Comparison of ENCODE assay signal across 28 cellular contexts in genomic region chr12:23426328-23426727, GRCh38.
"Had no signal": no experiment of that assay in that cellular context is flagged by ENCODE, and none has a peak within 500 bp of the region (broad histone marks: within the 10 kb centered on the region; RNA-seq: fewer than 3 reads in every experiment).

No MANE protein-coding gene starts in this region.

- DNase-seq: colonic mucosa; cortex of kidney; dermis blood vessel endothelial cell; dorsolateral prefrontal cortex; effector CD4-positive, alpha-beta T cell; effector CD8-positive, alpha-beta T cell; effector memory CD4-positive, alpha-beta T cell; effector memory CD8-positive, alpha-beta T cell; endodermal cell; erythroblast; esophagus squamous epithelium; foreskin fibroblast; foreskin keratinocyte; foreskin melanocyte; gastrocnemius medialis; glutamatergic neuron; head of caudate nucleus; heart left ventricle; heart right ventricle had no signal

- H3K36me3 ChIP-seq: colonic mucosa, esophagus muscularis mucosa, esophagus squamous epithelium, gastrocnemius medialis, gastroesophageal sphincter, heart left ventricle, heart right ventricle had no signal

- H3K4me1 ChIP-seq: colonic mucosa, esophagus muscularis mucosa, esophagus squamous epithelium, foreskin keratinocyte, gastrocnemius medialis, gastroesophageal sphincter, heart left ventricle, heart right ventricle had no signal

- H3K27me3 ChIP-seq: colonic mucosa, dorsolateral prefrontal cortex, esophagus muscularis mucosa, esophagus squamous epithelium, foreskin keratinocyte, gastrocnemius medialis, gastroesophageal sphincter, heart left ventricle, heart right ventricle had no signal

- H3K9me3 ChIP-seq: colonic mucosa, esophagus muscularis mucosa, esophagus squamous epithelium, gastrocnemius medialis, gastroesophageal sphincter, heart left ventricle, heart right ventricle had no signal

- H3K27ac ChIP-seq: colonic mucosa, coronary artery, dorsolateral prefrontal cortex, epithelial cell of prostate, esophagus muscularis mucosa, esophagus squamous epithelium, foreskin keratinocyte, gastrocnemius medialis, gastroesophageal sphincter, heart left ventricle, heart right ventricle had no signal

- ATAC-seq: effector memory CD8-positive, alpha-beta T cell; esophagus mucosa; foreskin keratinocyte; gastrocnemius medialis; gastroesophageal sphincter; heart left ventricle; heart right ventricle had no signal

- FAIRE-seq: colon, endometrium, endothelial cell of umbilical vein, frontal cortex had no signal

- H3K4me3 ChIP-seq: colonic mucosa, coronary artery, dorsolateral prefrontal cortex, esophagus muscularis mucosa, esophagus squamous epithelium, gastrocnemius medialis, gastroesophageal sphincter, heart left ventricle, heart right ventricle had no signal
